In the genomic region with DNA sequence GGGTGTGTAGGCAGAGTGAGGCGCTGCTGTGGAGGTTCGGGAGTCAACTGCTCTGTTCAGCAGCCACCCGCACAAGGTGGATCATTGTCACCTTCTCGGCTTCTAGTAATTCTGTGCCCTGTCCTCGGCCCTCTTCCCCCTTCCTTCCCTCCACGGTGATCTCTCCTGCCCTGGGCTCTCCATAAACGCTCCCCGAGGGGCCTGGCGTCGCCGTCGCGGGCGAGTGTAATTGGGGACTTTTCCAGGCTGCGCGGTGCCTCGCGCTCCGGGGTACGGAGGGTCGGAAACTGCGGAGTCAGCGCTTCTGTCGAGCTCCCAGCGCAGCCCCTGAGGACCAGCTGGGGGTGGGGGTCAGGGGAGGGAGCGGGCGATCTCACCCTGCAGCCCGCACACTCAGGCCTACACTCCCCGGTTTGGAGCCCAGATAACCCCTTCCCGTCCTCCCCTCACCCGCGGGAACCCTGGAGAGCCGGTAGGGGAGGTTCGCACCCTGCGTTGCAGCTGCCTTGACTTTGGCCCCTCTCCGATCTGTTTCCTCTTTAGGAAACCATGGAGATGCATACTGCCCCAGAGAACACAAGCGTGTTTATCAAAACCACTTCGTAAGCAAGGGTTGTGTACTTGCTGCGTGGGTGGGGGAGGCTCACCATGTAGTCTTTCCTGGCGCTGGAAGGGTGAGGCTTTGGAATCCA, we compare ENCODE assay signal across 12 cellular contexts.
A peak's percentile ranks its signal among the peaks of the same experiment; 100 is the strongest.
DNase-seq lines count a peak whose midpoint lies in the region; ATAC-seq, FAIRE-seq and TF ChIP-seq lines count a peak whose summit lies in the region.
"Had no signal": no experiment of that assay in that cellular context is flagged by ENCODE, and none has a peak within 500 bp of the region (broad histone marks: within the 10 kb centered on the region; RNA-seq: fewer than 3 reads in every experiment).

No MANE protein-coding gene starts in this region.

- DNase-seq in Calu3 (no peak), NCI-H1105 treated with DMSO at 0.1 percent for 48 hours (lab: John Stamatoyannopoulos, UW) (peak; percentile 29), right cardiac atrium (no peak), pancreas (no peak), spleen (no peak), NCI-H82 treated with DMSO at 0.1 percent for 48 hours (lab: John Stamatoyannopoulos, UW; ENCODE audit: unreplicated experiment) (no peak), NOMO-1 (lab: John Stamatoyannopoulos, UW; ENCODE audit: unreplicated experiment in 2 of 2) (no peak)
- no peak for DNase-seq in activated naive CD4-positive, alpha-beta T cell treated with anti-CD3 and anti-CD28 coated beads, Interleukin-2, amount 10 ng/mL, durations not matched to agents 7 days and 5 days
- DNase-seq: KBM-7, NCI-H526 treated with DMSO at 0.1 percent for 48 hours, T-helper 2 cell, testis had no signal

- H3K4me3 ChIP-seq in right cardiac atrium (ENCODE audit: low read length) (peak overlapping the region; percentile 30), pancreas (peak overlapping the region in 1 of 4 donors; percentile 7), spleen (peak overlapping the region in 2 of 8 donors; percentile 17 to 38)

- BruUV-seq in Calu3 (replicated peaks; lab: Mats Ljungman, UMichigan): no TSS peak

- intact Hi-C loops in Calu3 (cut with micrococcal nuclease; ENCODE audit: unreplicated experiment) (no loop called here), right cardiac atrium (cut with DNase I) (loop anchor here in 2 of 4 donors (10.0 kb wide), 1 partner anchor 347 kb away; no protein-coding TSS in a partner anchor), pancreas (cut with DNase I) (no loop called here), spleen (cut with DNase I; ENCODE audit: low total_unique reads) (no loop called here)

- peaks cover 2% of the 10 kb centered on the region for H3K4me1 ChIP-seq in right cardiac atrium (ENCODE audit: control insufficient read depth, insufficient read depth, low read length)
- H3K4me1 ChIP-seq in pancreas: no peaks in the 10 kb centered on the region
- H3K4me1 ChIP-seq in spleen: peaks cover 0 to 16% (median 8%) of the 10 kb centered on the region in 6 donors

- peak overlapping the region; percentile 36 for H3K4me3 Mint-ChIP-seq in Calu3 (ENCODE audit: low read depth, unreplicated experiment)
- no peak overlapping the region for H3K4me3 Mint-ChIP-seq in activated naive CD4-positive, alpha-beta T cell treated with anti-CD3 and anti-CD28 coated beads, Interleukin-2, amount 10 ng/mL, durations not matched to agents 7 days and 5 days

- no peak overlapping the region for H3K27ac Mint-ChIP-seq in Calu3 (ENCODE audit: unreplicated experiment)
- no peak overlapping the region for H3K27ac Mint-ChIP-seq in activated naive CD4-positive, alpha-beta T cell treated with anti-CD3 and anti-CD28 coated beads, Interleukin-2, amount 10 ng/mL, durations not matched to agents 7 days and 5 days

- TF ChIP-seq POLR2A in spleen (IDR thresholded peaks at IDR 0.05): no peak

- 5% methylated on average over 40 of the region's 40 CpGs for WGBS in right cardiac atrium
- WGBS in pancreas, 2 donors: 15 to 30% methylated on average over 40 of the region's 40 CpGs
- 7 to 13% (median 9%) methylated on average over 32 to 40 of the region's 40 CpGs for WGBS in spleen, 5 donors

- no peak for TF ChIP-seq CTCF in Calu3 (IDR thresholded peaks at IDR 0.05; ENCODE audit: unreplicated experiment)
- no peak for TF ChIP-seq CTCF in pancreas (IDR thresholded peaks at IDR 0.05)
- TF ChIP-seq CTCF in spleen (IDR thresholded peaks at IDR 0.05 in 8 of 11, conservative IDR thresholded peaks at IDR 0.05 in 3 of 11): no peak

- peak; percentile 34 to 42 for ATAC-seq in right cardiac atrium
- peak in 3 of 4 donors; percentile 51 to 56 (median 55) for ATAC-seq in pancreas

- no peaks in the 10 kb centered on the region for H3K36me3 ChIP-seq in pancreas
- H3K36me3 ChIP-seq in spleen: no peaks in the 10 kb centered on the region

- H3K9me3 ChIP-seq in right cardiac atrium (ENCODE audit: control insufficient read depth, low read length) (no peaks in the 10 kb centered on the region), pancreas (no peaks in the 10 kb centered on the region), spleen (peaks cover 0 to 12% (median 0%) of the 10 kb centered on the region in 8 donors)
- H3K9me3 ChIP-seq: testis had no signal

- no peak for FAIRE-seq in pancreas (lab: Jason Lieb, UNC)

- H3K9me3 Mint-ChIP-seq in Calu3 (ENCODE audit: low read depth, unreplicated experiment): no peaks in the 10 kb centered on the region
- no peaks in the 10 kb centered on the region for H3K9me3 Mint-ChIP-seq in activated naive CD4-positive, alpha-beta T cell treated with anti-CD3 and anti-CD28 coated beads, Interleukin-2, amount 10 ng/mL, durations not matched to agents 7 days and 5 days

- H3K27me3 Mint-ChIP-seq in Calu3 (ENCODE audit: unreplicated experiment): peaks cover 66% of the 10 kb centered on the region
- peaks cover 76% of the 10 kb centered on the region for H3K27me3 Mint-ChIP-seq in activated naive CD4-positive, alpha-beta T cell treated with anti-CD3 and anti-CD28 coated beads, Interleukin-2, amount 10 ng/mL, durations not matched to agents 7 days and 5 days

- H3K4me1 Mint-ChIP-seq in Calu3 (ENCODE audit: low read depth, unreplicated experiment): no peaks in the 10 kb centered on the region
- no peaks in the 10 kb centered on the region for H3K4me1 Mint-ChIP-seq in activated naive CD4-positive, alpha-beta T cell treated with anti-CD3 and anti-CD28 coated beads, Interleukin-2, amount 10 ng/mL, durations not matched to agents 7 days and 5 days

- CTCF ChIA-PET in Calu3 (lab: Charles Lee): interaction anchor here (0.6 kb wide), 1 partner anchor 168 kb away, joined by 9 read pairs; no protein-coding TSS in a partner anchor
- CTCF ChIA-PET in activated naive CD4-positive, alpha-beta T cell treated with anti-CD3 and anti-CD28 coated beads, Interleukin-2, amount 10 ng/mL, durations not matched to agents 7 days and 5 days (lab: Charles Lee): no interaction called here

- no peaks in the 10 kb centered on the region for H3K36me3 Mint-ChIP-seq in Calu3 (ENCODE audit: insufficient read depth, unreplicated experiment)
- H3K36me3 Mint-ChIP-seq in activated naive CD4-positive, alpha-beta T cell treated with anti-CD3 and anti-CD28 coated beads, Interleukin-2, amount 10 ng/mL, durations not matched to agents 7 days and 5 days: no peaks in the 10 kb centered on the region

- no peak overlapping the region for H3K27ac ChIP-seq in right cardiac atrium (ENCODE audit: low read length)
- H3K27ac ChIP-seq in pancreas: no peak overlapping the region
- no peak overlapping the region for H3K27ac ChIP-seq in spleen
- H3K27ac ChIP-seq: testis had no signal

- H3K27me3 ChIP-seq in right cardiac atrium (ENCODE audit: control insufficient read depth, insufficient read depth) (peaks cover 2% of the 10 kb centered on the region), pancreas (no peaks in the 10 kb centered on the region), spleen (replicated peaks in 1 of 7) (peaks cover 0 to 43% (median 12%) of the 10 kb centered on the region in 7 donors)
- H3K27me3 ChIP-seq: testis had no signal
